13 cellular contexts compared by ENCODE assay signal in genomic region chr4:67713531-67714247, GRCh38. TPM values are rescaled to one million over a fixed set of nuclear protein-coding genes. Genes with fewer than 3 reads are reported as not detected.
A peak's percentile ranks its signal among the peaks of the same experiment; 100 is the strongest.
DNase-seq lines count a peak whose midpoint lies in the region; ATAC-seq and TF ChIP-seq lines count a peak whose summit lies in the region.
"Had no signal": no experiment of that assay in that cellular context is flagged by ENCODE, and none has a peak within 500 bp of the region (broad histone marks: within the 10 kb centered on the region; RNA-seq: fewer than 3 reads in every experiment).

No MANE protein-coding gene starts in this region.

- peaks cover 12 to 27% of the 10 kb centered on the region in 2 experiments; a peak in 2 of 4 replicates for H3K4me1 ChIP-seq in SK-N-SH (ENCODE audit: control insufficient read depth in 1 of 2, insufficient read depth in 2 of 2, low read depth in 1 of 2, low read length in 1 of 2)
- H3K4me1 ChIP-seq in esophagus squamous epithelium, result peaks cover 8 to 32% (median 16%) of the 10 kb centered on the region in 3 donors

- H3K4me3 Mint-ChIP-seq in activated naive CD4-positive, alpha-beta T cell treated with anti-CD3 and anti-CD28 coated beads for 36 hours, result peak overlapping the region; percentile 18
- H3K4me3 Mint-ChIP-seq in stimulated activated naive CD8-positive, alpha-beta T cell treated with anti-CD3 and anti-CD28 coated beads, Interleukin-15, amount 100 ng/mL, for 72 hours, result peak overlapping the region; percentile 13 to 64
- H3K4me3 Mint-ChIP-seq: CD4-positive, alpha-beta T cell had no signal

- H4K20me1 ChIP-seq in SK-N-SH (ENCODE audit: insufficient read depth), result no peaks in the 10 kb centered on the region

- POLR2A ChIA-PET in SK-N-SH (lab: Yijun Ruan, JAX), result interaction anchor here (2.3 kb wide), 1 partner anchor 12 kb away, joined by 7 read pairs; the partner anchor contains the start of gene UBA6

- H3K9me3 ChIP-seq in SK-N-SH (no peaks in the 10 kb centered on the region), esophagus squamous epithelium (no peaks in the 10 kb centered on the region)

- 69% methylated on average over 12 of the region's 12 CpGs for WGBS in SK-N-SH (ENCODE audit: low lambda C conversion rate)
- WGBS in esophagus squamous epithelium, 2 donors, result 50 to 74% methylated on average over 10 to 11 of the region's 12 CpGs

- no peak for DNase-seq in activated naive CD4-positive, alpha-beta T cell treated with anti-CD3 and anti-CD28 coated beads for 36 hours
- DNase-seq in activated naive CD4-positive, alpha-beta T cell (lab: John Stamatoyannopoulos, UW), result no peak
- DNase-seq in SK-N-SH (no peak), esophagus squamous epithelium (lab: John Stamatoyannopoulos, UW) (no peak), NCI-H2081 (lab: John Stamatoyannopoulos, UW) (no peak), Right ventricle myocardium superior (no peak)
- DNase-seq in stimulated activated naive CD8-positive, alpha-beta T cell treated with anti-CD3 and anti-CD28 coated beads, Interleukin-15, amount 100 ng/mL, for 72 hours, result no peak
- DNase-seq: caudate nucleus; CD4-positive, alpha-beta T cell; NCI-H1694 treated with DMSO at 0.1 percent for 48 hours had no signal

- TF ChIP-seq CTCF in SK-N-SH (IDR thresholded peaks at IDR 0.05), result no peak
- TF ChIP-seq CTCF in esophagus squamous epithelium (IDR thresholded peaks at IDR 0.05), result no peak

- peaks cover 36% of the 10 kb centered on the region for H3K79me2 ChIP-seq in SK-N-SH (ENCODE audit: insufficient read depth)

- H2AFZ ChIP-seq in SK-N-SH (ENCODE audit: low read depth), result peak overlapping the region; percentile 51; the same call in 1 of the 2 replicates

- H3K36me3 ChIP-seq in SK-N-SH (replicated peaks in 1 of 2; ENCODE audit: control insufficient read depth in 1 of 2, insufficient read depth in 2 of 2, low read length in 1 of 2) (peaks cover 0 to 3% of the 10 kb centered on the region in 2 experiments), esophagus squamous epithelium (no peaks in the 10 kb centered on the region)

- peak overlapping the region; percentile 85 for H3K27ac Mint-ChIP-seq in activated naive CD4-positive, alpha-beta T cell treated with anti-CD3 and anti-CD28 coated beads for 36 hours
- peak overlapping the region; percentile 46 to 89 for H3K27ac Mint-ChIP-seq in stimulated activated naive CD8-positive, alpha-beta T cell treated with anti-CD3 and anti-CD28 coated beads, Interleukin-15, amount 100 ng/mL, for 72 hours
- H3K27ac Mint-ChIP-seq: CD4-positive, alpha-beta T cell had no signal

- intact Hi-C loops in activated naive CD4-positive, alpha-beta T cell treated with anti-CD3 and anti-CD28 coated beads for 36 hours (cut with micrococcal nuclease), result loop anchor here (1.0 kb wide), 2 partner anchors 12 to 33 kb away; partner anchors contain the start of gene UBA6
- intact Hi-C loops in esophagus squamous epithelium (cut with DNase I) (no loop called here), Right ventricle myocardium superior (cut with DNase I) (no loop called here)

- no peak for TF ChIP-seq RAD21 in SK-N-SH (IDR thresholded peaks at IDR 0.05; ENCODE audit: low read length)

- peaks cover 2% of the 10 kb centered on the region; the same call in 1 of the 2 replicates for H3K9me2 ChIP-seq in SK-N-SH

- 0 out of 4 replicates have a peak overlapping the region, but pooled peaks of 1 of the 2 experiments have one; percentile 10 for H3K4me3 ChIP-seq in SK-N-SH (ENCODE audit: low read depth in 2 of 2, low read length in 1 of 2)
- no peak overlapping the region for H3K4me3 ChIP-seq in esophagus squamous epithelium

- no peak for TF ChIP-seq EP300 in SK-N-SH (IDR thresholded peaks at IDR 0.05; ENCODE audit: borderline replicate concordance in 1 of 2, low read depth in 1 of 2, low read length in 1 of 2)

- ATAC-seq in stimulated activated naive CD8-positive, alpha-beta T cell treated with anti-CD3 and anti-CD28 coated beads, Interleukin-15, amount 100 ng/mL, for 72 hours, result peak; percentile 59
- ATAC-seq in Right ventricle myocardium superior (ENCODE audit: poor library complexity) (no peak), GM21367 (IDR thresholded peaks at IDR 0.05; ENCODE audit: unreplicated experiment) (no peak)

- peaks cover 18% of the 10 kb centered on the region for H3K36me3 Mint-ChIP-seq in activated naive CD4-positive, alpha-beta T cell treated with anti-CD3 and anti-CD28 coated beads for 36 hours (ENCODE audit: low read depth)

- peaks cover 32% of the 10 kb centered on the region for H3K4me1 Mint-ChIP-seq in activated naive CD4-positive, alpha-beta T cell treated with anti-CD3 and anti-CD28 coated beads for 36 hours (ENCODE audit: low read depth)
- H3K4me1 Mint-ChIP-seq in stimulated activated naive CD8-positive, alpha-beta T cell treated with anti-CD3 and anti-CD28 coated beads, Interleukin-15, amount 100 ng/mL, for 72 hours, result peaks cover 46% of the 10 kb centered on the region

- H3K27me3 Mint-ChIP-seq in activated naive CD4-positive, alpha-beta T cell treated with anti-CD3 and anti-CD28 coated beads for 36 hours (ENCODE audit: low read depth), result no peaks in the 10 kb centered on the region
- no peaks in the 10 kb centered on the region for H3K27me3 Mint-ChIP-seq in stimulated activated naive CD8-positive, alpha-beta T cell treated with anti-CD3 and anti-CD28 coated beads, Interleukin-15, amount 100 ng/mL, for 72 hours
- H3K27me3 Mint-ChIP-seq: CD4-positive, alpha-beta T cell had no signal

- no peak for TF ChIP-seq POLR2A in esophagus squamous epithelium (IDR thresholded peaks at IDR 0.05)

- CTCF ChIA-PET in activated naive CD4-positive, alpha-beta T cell treated with anti-CD3 and anti-CD28 coated beads for 36 hours (lab: Charles Lee), result interaction anchor here (0.7 to 1.3 kb wide), 4 partner anchors 8 to 620 kb away, joined by 3 to 6 read pairs (median 4); no protein-coding TSS in a partner anchor
- CTCF ChIA-PET in SK-N-SH (lab: Yijun Ruan, JAX), result interaction anchor here (1.4 to 3.0 kb wide), 4 partner anchors 11 to 33 kb away, joined by 3 to 9 read pairs (median 4); partner anchors contain the start of gene UBA6

- H3K27me3 ChIP-seq in SK-N-SH (ENCODE audit: insufficient read depth) (no peaks in the 10 kb centered on the region), esophagus squamous epithelium (no peaks in the 10 kb centered on the region)

- peak overlapping the region; percentile 13 for H3K4me2 ChIP-seq in SK-N-SH

- no peak overlapping the region; the same call in 1 of the 2 replicates for H3K9ac ChIP-seq in SK-N-SH

- H3K27ac ChIP-seq in SK-N-SH (ENCODE audit: low read depth in 2 of 2, low read length in 1 of 2) (peak overlapping the region; percentile 2 to 62; a peak in 3 of 4 replicates), esophagus squamous epithelium (peak overlapping the region; percentile 38 to 64 (median 50))

- H3K9me3 Mint-ChIP-seq in activated naive CD4-positive, alpha-beta T cell treated with anti-CD3 and anti-CD28 coated beads for 36 hours, result no peaks in the 10 kb centered on the region
- H3K9me3 Mint-ChIP-seq in stimulated activated naive CD8-positive, alpha-beta T cell treated with anti-CD3 and anti-CD28 coated beads, Interleukin-15, amount 100 ng/mL, for 72 hours, result no peaks in the 10 kb centered on the region
- H3K9me3 Mint-ChIP-seq: CD4-positive, alpha-beta T cell had no signal

- H3F3A ChIP-seq in SK-N-SH (replicated peaks; ENCODE audit: insufficient read depth), result peaks cover 7% of the 10 kb centered on the region

TF ChIP-seq in SK-N-SH, 30 proteins besides CTCF, POLR2A, EP300 and RAD21:
- TF ChIP-seq FOXM1 (IDR thresholded peaks at IDR 0.05; ENCODE audit: low read depth) (no peak), IRF3 (IDR thresholded peaks at IDR 0.05; ENCODE audit: low read depth, low read length) (no peak), RXRA (IDR thresholded peaks at IDR 0.05; ENCODE audit: borderline replicate concordance, low read depth) (no peak), PBX3 (IDR thresholded peaks at IDR 0.05) (peak; percentile 41), FOSL2 (IDR thresholded peaks at IDR 0.05; ENCODE audit: borderline replicate concordance, low read depth) (peak; percentile 40; the same call in 1 of the 2 replicates)

RNA-seq across cellular contexts. Expression of gene UBA6, which starts 12.7 kb away (rescaled TPM):
- total RNA-seq in activated naive CD4-positive, alpha-beta T cell treated with anti-CD3 and anti-CD28 coated beads for 36 hours, result 10 to 100 TPM; 71.6 to 79.5 TPM
- 50.6 and 51.0 TPM in 2 replicates for polyA plus RNA-seq in SK-N-SH (2012; rRNA removed)
- polyA plus RNA-seq in SK-N-SH (2012; cell fraction: cytosol; rRNA removed), result 71.9 and 72.6 TPM in 2 replicates
- polyA plus RNA-seq in SK-N-SH (2012; cell fraction: nucleus; rRNA removed), result 50.6 and 84.5 TPM in 2 replicates
- 100 to 1,000 TPM in 1 of 4 donors, 10 to 100 TPM in 3; 51.5 to 103 (median 87.8) TPM for total RNA-seq in esophagus squamous epithelium
- 20.5 TPM for total RNA-seq in Right ventricle myocardium superior

RNA-seq across cellular contexts. Expression of gene GNRHR, which starts 40.5 kb away (rescaled TPM):
- not detected for total RNA-seq in activated naive CD4-positive, alpha-beta T cell treated with anti-CD3 and anti-CD28 coated beads for 36 hours
- polyA plus RNA-seq in SK-N-SH (2012; rRNA removed), result 0.02 and 0.06 TPM in 2 replicates
- polyA plus RNA-seq in SK-N-SH (2012; cell fraction: cytosol; rRNA removed), result 0.04 and 0.06 TPM in 2 replicates
- 0.08 and 0.14 TPM in 2 replicates for polyA plus RNA-seq in SK-N-SH (2012; cell fraction: nucleus; rRNA removed)
- total RNA-seq in esophagus squamous epithelium, result 1 to 10 TPM in 1 of 4 donors, under 1 TPM in 3; 0.19 to 1.2 (median 0.51) TPM
- total RNA-seq in Right ventricle myocardium superior, result not detected
- total RNA-seq: CD4-positive, alpha-beta T cell; kidney epithelial cell; skeletal muscle tissue had no signal
